Comparison of ENCODE assay signal across 1 cellular context in genomic region chr9:98374385-98375051, GRCh38.
A peak's percentile ranks its signal among the peaks of the same experiment; 100 is the strongest.
TF ChIP-seq lines count a peak whose summit lies in the region.

No MANE protein-coding gene starts in this region.

TF ChIP-seq in K562, 482 proteins besides CTCF, POLR2A, EP300 and RAD21 (continued from another document and continues in another):
- TF ChIP-seq GTF3C2 (IDR thresholded peaks at IDR 0.05; ENCODE audit: borderline replicate concordance, extremely low read depth, insufficient read length) (no peak), ZFP36 (IDR thresholded peaks at IDR 0.05; ENCODE audit: low read depth, low read length, partially characterized antibody) (no peak), SMAD3 (CRISPR knock-in tag; conservative IDR thresholded peaks at IDR 0.05) (no peak), TSC22D4 (tag; IDR thresholded peaks at IDR 0.05) (no peak), ILF3 (IDR thresholded peaks at IDR 0.05; ENCODE audit: borderline replicate concordance) (no peak), RBM34 (IDR thresholded peaks at IDR 0.05; ENCODE audit: borderline replicate concordance, insufficient read depth, low read length) (no peak), PTTG1 (tag; IDR thresholded peaks at IDR 0.05; ENCODE audit: low read depth) (no peak), SNIP1 (IDR thresholded peaks at IDR 0.05; ENCODE audit: low read depth) (no peak), TAF9B (IDR thresholded peaks at IDR 0.05; ENCODE audit: partially characterized antibody) (peak; percentile 37), STAT5B (CRISPR knock-in tag; IDR thresholded peaks at IDR 0.05) (no peak), SUPT5H (IDR thresholded peaks at IDR 0.05) (no peak), CHD4 (IDR thresholded peaks at IDR 0.05; ENCODE audit: insufficient read depth, insufficient replicate concordance, low read depth, low read length, poor library complexity, severe bottlenecking) (no peak), BCL6 (CRISPR knock-in tag; IDR thresholded peaks at IDR 0.05) (no peak), ZNF134 (CRISPR knock-in tag; conservative IDR thresholded peaks at IDR 0.05) (no peak), ZC3H8 (IDR thresholded peaks at IDR 0.05) (no peak), SFPQ (IDR thresholded peaks at IDR 0.05; ENCODE audit: low read depth, low read length) (no peak), KLF13 (tag; IDR thresholded peaks at IDR 0.05; ENCODE audit: borderline replicate concordance, low read depth) (no peak), RFX5 (IDR thresholded peaks at IDR 0.05; ENCODE audit: low read depth, low read length) (no peak), CHD2 (IDR thresholded peaks at IDR 0.05; ENCODE audit: low read depth, low read length) (no peak), FOXP4 (CRISPR knock-in tag; IDR thresholded peaks at IDR 0.05; ENCODE audit: borderline replicate concordance) (no peak), LARP7 (IDR thresholded peaks at IDR 0.05) (no peak), BCOR (IDR thresholded peaks at IDR 0.05) (peak; percentile 37; the same call in 1 of the 2 replicates), ZNF583 (CRISPR knock-in tag; IDR thresholded peaks at IDR 0.05) (0 out of 2 replicates have a peak, but pooled peaks have one; percentile 41), HMG20B (CRISPR knock-in tag; IDR thresholded peaks at IDR 0.05) (no peak), MIER1 (IDR thresholded peaks at IDR 0.05; ENCODE audit: low read depth) (0 out of 2 replicates have a peak, but pooled peaks have one; percentile 46), ZNF75A (CRISPR knock-in tag; IDR thresholded peaks at IDR 0.05) (no peak), TCF3 (CRISPR knock-in tag; IDR thresholded peaks at IDR 0.05) (peak; percentile 99), TAF7 (tag; IDR thresholded peaks at IDR 0.05) (no peak), BACH1 (tag; IDR thresholded peaks at IDR 0.05) (no peak), CREB1 (IDR thresholded peaks at IDR 0.05) (peak; percentile 60), CREB1 (CRISPR knock-in tag; IDR thresholded peaks at IDR 0.05) (peak; percentile 68; the same call in 1 of the 2 replicates), SIN3B (IDR thresholded peaks at IDR 0.05; ENCODE audit: low read depth) (no peak), TFAM (CRISPR knock-in tag; conservative IDR thresholded peaks at IDR 0.05) (no peak), SP2 (IDR thresholded peaks at IDR 0.05; ENCODE audit: extremely low read depth, low read depth, low read length, poor library complexity, severe bottlenecking) (no peak), SOX6 (IDR thresholded peaks at IDR 0.05) (peak; percentile 86), MYBL2 (IDR thresholded peaks at IDR 0.05; ENCODE audit: low read depth) (no peak), MYBL2 (CRISPR knock-in tag; IDR thresholded peaks at IDR 0.05; ENCODE audit: borderline replicate concordance) (no peak), GMEB1 (CRISPR knock-in tag; IDR thresholded peaks at IDR 0.05) (no peak), SMAD4 (CRISPR knock-in tag; conservative IDR thresholded peaks at IDR 0.05) (peak; percentile 78), KDM1A (IDR thresholded peaks at IDR 0.05) (peak; percentile 89 to 90), THRAP3 (IDR thresholded peaks at IDR 0.05; ENCODE audit: borderline replicate concordance) (no peak), NFE2 (IDR thresholded peaks at IDR 0.05; ENCODE audit: low read depth) (peak; percentile 9; the same call in 1 of the 2 replicates), MYC (IDR thresholded peaks at IDR 0.05; ENCODE audit: low read depth, low read length) (peak; percentile 97), MYC (CRISPR knock-in tag; IDR thresholded peaks at IDR 0.05; ENCODE audit: borderline replicate concordance, low read depth) (no peak), HNRNPLL (IDR thresholded peaks at IDR 0.05; ENCODE audit: low read depth, low read length, poor library complexity, severe bottlenecking) (no peak), MTA3 (IDR thresholded peaks at IDR 0.05; ENCODE audit: borderline replicate concordance) (no peak), MAFK (IDR thresholded peaks at IDR 0.05; ENCODE audit: low read length) (peak; percentile 30; the same call in 1 of the 2 replicates)
- TF ChIP-seq, protein P1, sequence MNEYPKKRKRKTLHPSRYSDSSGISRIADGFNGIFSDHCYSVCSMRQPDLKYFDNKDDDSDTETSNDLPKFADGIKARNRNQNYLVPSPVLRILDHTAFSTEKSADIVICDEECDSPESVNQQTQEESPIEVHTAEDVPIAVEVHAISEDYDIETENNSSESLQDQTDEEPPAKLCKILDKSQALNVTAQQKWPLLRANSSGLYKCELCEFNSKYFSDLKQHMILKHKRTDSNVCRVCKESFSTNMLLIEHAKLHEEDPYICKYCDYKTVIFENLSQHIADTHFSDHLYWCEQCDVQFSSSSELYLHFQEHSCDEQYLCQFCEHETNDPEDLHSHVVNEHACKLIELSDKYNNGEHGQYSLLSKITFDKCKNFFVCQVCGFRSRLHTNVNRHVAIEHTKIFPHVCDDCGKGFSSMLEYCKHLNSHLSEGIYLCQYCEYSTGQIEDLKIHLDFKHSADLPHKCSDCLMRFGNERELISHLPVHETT (CRISPR knock-in tag; conservative IDR thresholded peaks at IDR 0.05 in 1 of 2, IDR thresholded peaks at IDR 0.05 in 1 of 2): no peak
- TF ChIP-seq, protein P2, sequence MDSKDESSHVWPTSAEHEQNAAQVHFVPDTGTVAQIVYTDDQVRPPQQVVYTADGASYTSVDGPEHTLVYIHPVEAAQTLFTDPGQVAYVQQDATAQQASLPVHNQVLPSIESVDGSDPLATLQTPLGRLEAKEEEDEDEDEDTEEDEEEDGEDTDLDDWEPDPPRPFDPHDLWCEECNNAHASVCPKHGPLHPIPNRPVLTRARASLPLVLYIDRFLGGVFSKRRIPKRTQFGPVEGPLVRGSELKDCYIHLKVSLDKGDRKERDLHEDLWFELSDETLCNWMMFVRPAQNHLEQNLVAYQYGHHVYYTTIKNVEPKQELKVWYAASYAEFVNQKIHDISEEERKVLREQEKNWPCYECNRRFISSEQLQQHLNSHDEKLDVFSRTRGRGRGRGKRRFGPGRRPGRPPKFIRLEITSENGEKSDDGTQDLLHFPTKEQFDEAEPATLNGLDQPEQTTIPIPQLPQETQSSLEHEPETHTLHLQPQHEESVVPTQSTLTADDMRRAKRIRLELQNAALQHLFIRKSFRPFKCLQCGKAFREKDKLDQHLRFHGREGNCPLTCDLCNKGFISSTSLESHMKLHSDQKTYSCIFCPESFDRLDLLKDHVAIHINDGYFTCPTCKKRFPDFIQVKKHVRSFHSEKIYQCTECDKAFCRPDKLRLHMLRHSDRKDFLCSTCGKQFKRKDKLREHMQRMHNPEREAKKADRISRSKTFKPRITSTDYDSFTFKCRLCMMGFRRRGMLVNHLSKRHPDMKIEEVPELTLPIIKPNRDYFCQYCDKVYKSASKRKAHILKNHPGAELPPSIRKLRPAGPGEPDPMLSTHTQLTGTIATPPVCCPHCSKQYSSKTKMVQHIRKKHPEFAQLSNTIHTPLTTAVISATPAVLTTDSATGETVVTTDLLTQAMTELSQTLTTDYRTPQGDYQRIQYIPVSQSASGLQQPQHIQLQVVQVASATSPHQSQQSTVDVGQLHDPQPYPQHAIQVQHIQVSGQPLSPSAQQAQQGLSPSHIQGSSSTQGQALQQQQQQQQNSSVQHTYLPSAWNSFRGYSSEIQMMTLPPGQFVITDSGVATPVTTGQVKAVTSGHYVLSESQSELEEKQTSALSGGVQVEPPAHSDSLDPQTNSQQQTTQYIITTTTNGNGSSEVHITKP (IDR thresholded peaks at IDR 0.05; ENCODE audit: partially characterized antibody): peak; percentile 34
- TF ChIP-seq, protein P3, sequence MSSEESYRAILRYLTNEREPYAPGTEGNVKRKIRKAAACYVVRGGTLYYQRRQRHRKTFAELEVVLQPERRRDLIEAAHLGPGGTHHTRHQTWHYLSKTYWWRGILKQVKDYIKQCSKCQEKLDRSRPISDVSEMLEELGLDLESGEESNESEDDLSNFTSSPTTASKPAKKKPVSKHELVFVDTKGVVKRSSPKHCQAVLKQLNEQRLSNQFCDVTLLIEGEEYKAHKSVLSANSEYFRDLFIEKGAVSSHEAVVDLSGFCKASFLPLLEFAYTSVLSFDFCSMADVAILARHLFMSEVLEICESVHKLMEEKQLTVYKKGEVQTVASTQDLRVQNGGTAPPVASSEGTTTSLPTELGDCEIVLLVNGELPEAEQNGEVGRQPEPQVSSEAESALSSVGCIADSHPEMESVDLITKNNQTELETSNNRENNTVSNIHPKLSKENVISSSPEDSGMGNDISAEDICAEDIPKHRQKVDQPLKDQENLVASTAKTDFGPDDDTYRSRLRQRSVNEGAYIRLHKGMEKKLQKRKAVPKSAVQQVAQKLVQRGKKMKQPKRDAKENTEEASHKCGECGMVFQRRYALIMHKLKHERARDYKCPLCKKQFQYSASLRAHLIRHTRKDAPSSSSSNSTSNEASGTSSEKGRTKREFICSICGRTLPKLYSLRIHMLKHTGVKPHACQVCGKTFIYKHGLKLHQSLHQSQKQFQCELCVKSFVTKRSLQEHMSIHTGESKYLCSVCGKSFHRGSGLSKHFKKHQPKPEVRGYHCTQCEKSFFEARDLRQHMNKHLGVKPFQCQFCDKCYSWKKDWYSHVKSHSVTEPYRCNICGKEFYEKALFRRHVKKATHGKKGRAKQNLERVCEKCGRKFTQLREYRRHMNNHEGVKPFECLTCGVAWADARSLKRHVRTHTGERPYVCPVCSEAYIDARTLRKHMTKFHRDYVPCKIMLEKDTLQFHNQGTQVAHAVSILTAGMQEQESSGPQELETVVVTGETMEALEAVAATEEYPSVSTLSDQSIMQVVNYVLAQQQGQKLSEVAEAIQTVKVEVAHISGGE (CRISPR knock-in tag; IDR thresholded peaks at IDR 0.05): 0 out of 6 replicates have a peak, but pooled peaks of 1 of the 3 experiments have one; percentile 35
